ENCODE assay signal across 8 cellular contexts in genomic region chr1:52702886-52703787, GRCh38. TPM values are rescaled to one million over a fixed set of nuclear protein-coding genes. Genes with fewer than 3 reads are reported as not detected.
DNase-seq lines count a peak whose midpoint lies in the region; ATAC-seq and TF ChIP-seq lines count a peak whose summit lies in the region.

No MANE protein-coding gene starts in this region.

- DNase-seq in CD4-positive, alpha-beta T cell: peak; percentile 63 to 77 (median 70)
- DNase-seq in HT1080 (ENCODE audit: low read depth) (peak; percentile 84), RWPE1 (ENCODE audit: low spot score) (peak; percentile 81), activated gamma-delta T cell (lab: John Stamatoyannopoulos, UW) (peak; percentile 27), fibroblast of the conjunctiva (ENCODE audit: low read depth) (peak; percentile 72)
- peak; percentile 89 for DNase-seq in natural killer cell treated with Interleukin-12 subunit alpha and Interleukin-12 subunit beta and Interleukin-15 and Interleukin-18, amount 100 ng/mL, for 72 hours (ENCODE audit: low spot score)
- peak; percentile 67 to 92 (median 85) for DNase-seq in stimulated activated naive CD4-positive, alpha-beta T cell (lab: John Stamatoyannopoulos, UW)

- H3K9me3 ChIP-seq in CD4-positive, alpha-beta T cell (ENCODE audit: control insufficient read depth, low read length): no peaks in the 10 kb centered on the region

- H3K4me1 Mint-ChIP-seq in CD4-positive, alpha-beta T cell (ENCODE audit: low read depth): peaks cover 20% of the 10 kb centered on the region
- peaks cover 16 to 21% of the 10 kb centered on the region in 2 donors for H3K4me1 Mint-ChIP-seq in natural killer cell treated with Interleukin-12 subunit alpha and Interleukin-12 subunit beta and Interleukin-15 and Interleukin-18, amount 100 ng/mL, for 72 hours (ENCODE audit: low read depth in 2 of 2)

- no peaks in the 10 kb centered on the region for H3K9me3 Mint-ChIP-seq in CD4-positive, alpha-beta T cell
- H3K9me3 Mint-ChIP-seq in natural killer cell treated with Interleukin-12 subunit alpha and Interleukin-12 subunit beta and Interleukin-15 and Interleukin-18, amount 100 ng/mL, for 72 hours: no peaks in the 10 kb centered on the region

- H3K27me3 Mint-ChIP-seq in CD4-positive, alpha-beta T cell: no peaks in the 10 kb centered on the region
- H3K27me3 Mint-ChIP-seq in natural killer cell treated with Interleukin-12 subunit alpha and Interleukin-12 subunit beta and Interleukin-15 and Interleukin-18, amount 100 ng/mL, for 72 hours: peaks cover under 1 to 9% of the 10 kb centered on the region in 2 donors

- H3K27ac Mint-ChIP-seq in CD4-positive, alpha-beta T cell: peak overlapping the region; percentile 95
- H3K27ac Mint-ChIP-seq in natural killer cell treated with Interleukin-12 subunit alpha and Interleukin-12 subunit beta and Interleukin-15 and Interleukin-18, amount 100 ng/mL, for 72 hours: peak overlapping the region; percentile 90 to 94

- peaks cover 4% of the 10 kb centered on the region for H3K36me3 Mint-ChIP-seq in CD4-positive, alpha-beta T cell (ENCODE audit: low read depth)
- no peaks in the 10 kb centered on the region for H3K36me3 Mint-ChIP-seq in natural killer cell treated with Interleukin-12 subunit alpha and Interleukin-12 subunit beta and Interleukin-15 and Interleukin-18, amount 100 ng/mL, for 72 hours

- POLR2A ChIA-PET in CD4-positive, alpha-beta T cell (lab: Charles Lee): interaction anchor here (0.6 to 1.8 kb wide), 22 partner anchors 9 to 1857 kb away, joined by 3 to 36 read pairs (median 4); partner anchors contain the start of genes ECHDC2, GPX7, ORC1 and PRPF38A
- POLR2A ChIA-PET in RWPE1 (lab: Yijun Ruan, JAX; ENCODE audit: low non-redundant PET): no interaction called here

- no peaks in the 10 kb centered on the region for H3K27me3 ChIP-seq in CD4-positive, alpha-beta T cell (ENCODE audit: control insufficient read depth, insufficient read depth, low read length)

- H3K27ac ChIP-seq in CD4-positive, alpha-beta T cell (ENCODE audit: low read depth, low read length): peak overlapping the region; percentile 56
- peak overlapping the region; percentile 77 for H3K27ac ChIP-seq in RWPE1

- H3K4me3 Mint-ChIP-seq in CD4-positive, alpha-beta T cell: peak overlapping the region; percentile 84
- peak overlapping the region; percentile 89 for H3K4me3 Mint-ChIP-seq in natural killer cell treated with Interleukin-12 subunit alpha and Interleukin-12 subunit beta and Interleukin-15 and Interleukin-18, amount 100 ng/mL, for 72 hours

- TF ChIP-seq CTCF in CD4-positive, alpha-beta T cell (IDR thresholded peaks at IDR 0.05): no peak
- no peak for TF ChIP-seq CTCF in RWPE1 (conservative IDR thresholded peaks at IDR 0.05; ENCODE audit: low read depth)

- CTCF ChIA-PET in CD4-positive, alpha-beta T cell (lab: Charles Lee): interaction anchor here (1.0 kb wide), 2 partner anchors 17 to 24 kb away, joined by 3 to 5 read pairs; no protein-coding TSS in a partner anchor
- CTCF ChIA-PET in RWPE1 (lab: Yijun Ruan, JAX): interaction anchor here (1.3 kb wide), 1 partner anchor 12 kb away, joined by 3 read pairs; no protein-coding TSS in a partner anchor

- peak; percentile 91 for ATAC-seq in CD4-positive, alpha-beta T cell (ENCODE audit: poor library complexity)
- peak; percentile 86 for ATAC-seq in GM21360 (IDR thresholded peaks at IDR 0.05; ENCODE audit: unreplicated experiment)
- ATAC-seq in natural killer cell treated with Interleukin-12 subunit alpha and Interleukin-12 subunit beta and Interleukin-15 and Interleukin-18, amount 100 ng/mL, for 72 hours: peak; percentile 94

- intact Hi-C loops in CD4-positive, alpha-beta T cell (cut with DNase I, micrococcal nuclease): loop anchor here (1.0 to 5.0 kb wide), 4 partner anchors 23 to 1086 kb away; partner anchors contain the start of genes ZYG11B (in 2 of the 2), ECHDC2 (in 1 of the 2) and OSBPL9 (in 1 of the 2)

RNA-seq across cellular contexts. Expression of gene COA7, which starts 5.0 kb away (rescaled TPM):
- 1 to 10 TPM in 1 of 2 experiments, under 1 TPM in 1; 0.99 to 1.1 TPM for total RNA-seq in CD4-positive, alpha-beta T cell
- total RNA-seq in HT1080 (2014; rRNA removed; shearing (Covaris generic)): 16.1 and 22.2 TPM in 2 replicates
- polyA plus RNA-seq in HT1080 (2015; cell fraction: cytosol; rRNA removed): 14.1 and 16.3 TPM in 2 replicates
- polyA plus RNA-seq in HT1080 (2015; cell fraction: nucleus; rRNA removed): 7.9 and 12.5 TPM in 2 replicates
- 10 to 100 TPM; 18.8 to 39.9 TPM for total RNA-seq in natural killer cell treated with Interleukin-12 subunit alpha and Interleukin-12 subunit beta and Interleukin-15 and Interleukin-18, amount 100 ng/mL, for 72 hours

RNA-seq across cellular contexts. Expression of gene ZYG11B, which starts 23.1 kb away (rescaled TPM):
- 10 to 100 TPM; 14.1 to 16.1 TPM for total RNA-seq in CD4-positive, alpha-beta T cell
- total RNA-seq in HT1080 (2014; rRNA removed; shearing (Covaris generic)): 14.6 and 18.3 TPM in 2 replicates
- 11.2 and 14.4 TPM in 2 replicates for polyA plus RNA-seq in HT1080 (2015; cell fraction: cytosol; rRNA removed)
- polyA plus RNA-seq in HT1080 (2015; cell fraction: nucleus; rRNA removed): 9.8 and 11.1 TPM in 2 replicates
- total RNA-seq in natural killer cell treated with Interleukin-12 subunit alpha and Interleukin-12 subunit beta and Interleukin-15 and Interleukin-18, amount 100 ng/mL, for 72 hours: 1 to 10 TPM; 5.8 to 8.3 TPM

Comparison
In these comparisons a context has a peak if more than half of its experiments do, and no peak if none do; other contexts are left out.
1. Peak in every context shown above with its lines: DNase-seq, ATAC-seq and H3K27ac ChIP-seq.
2. DNase-seq: peak in every context shown above with its lines; median percentile 89 in natural killer cell treated with Interleukin-12 subunit alpha and Interleukin-12 subunit beta and Interleukin-15 and Interleukin-18, amount 100 ng/mL, for 72 hours; 85 in stimulated activated naive CD4-positive, alpha-beta T cell; 84 in HT1080; 81 in RWPE1; 72 in fibroblast of the conjunctiva; 70 in CD4-positive, alpha-beta T cell; 27 in activated gamma-delta T cell.